ENCODE assay signal across 8 cellular contexts in the genomic region with DNA sequence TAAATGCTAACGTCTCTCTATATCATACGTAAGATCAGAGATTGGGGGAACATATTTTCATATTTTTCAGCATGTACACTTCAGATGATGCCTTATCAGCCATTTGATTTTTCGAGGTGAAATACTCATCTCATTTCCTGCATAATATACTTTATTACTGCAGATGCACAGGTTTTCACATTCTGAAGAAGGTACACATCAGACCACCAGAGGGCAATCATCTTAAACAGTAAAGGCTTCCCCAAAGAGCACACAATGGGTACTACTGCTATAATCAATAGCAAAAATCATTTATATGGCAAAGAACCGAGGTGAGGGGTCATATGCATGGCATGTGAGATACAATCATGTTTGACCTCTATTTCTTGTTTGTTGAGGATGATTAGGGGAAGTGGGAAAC.
DNase-seq lines count a peak whose midpoint lies in the region; ATAC-seq and TF ChIP-seq lines count a peak whose summit lies in the region.

No MANE protein-coding gene starts in this region.

- no peaks in the 10 kb centered on the region for H3K9me3 ChIP-seq in Panc1 (ENCODE audit: control insufficient read depth, insufficient read depth, low read depth, low read length)
- no peaks in the 10 kb centered on the region for H3K9me3 ChIP-seq in upper lobe of left lung

- H3K36me3 ChIP-seq in Panc1 (ENCODE audit: control insufficient read depth, insufficient read depth, low read length), result no peaks in the 10 kb centered on the region
- peaks cover 0 to 5% (median 1%) of the 10 kb centered on the region in 4 donors for H3K36me3 ChIP-seq in upper lobe of left lung

- POLR2A ChIA-PET in Panc1 (lab: Charles Lee), result no interaction called here

- no TSS peak for BruUV-seq in Panc1 (replicated peaks; lab: Mats Ljungman, UMichigan)

- no peak for TF ChIP-seq POLR2A in upper lobe of left lung (IDR thresholded peaks at IDR 0.05)

- no peak overlapping the region for H3K27ac ChIP-seq in Panc1 (ENCODE audit: low read length)
- H3K27ac ChIP-seq in upper lobe of left lung, result no peak overlapping the region

- no peaks in the 10 kb centered on the region for H3K4me1 ChIP-seq in Panc1 (ENCODE audit: control insufficient read depth, insufficient read depth, low read length)
- H3K4me1 ChIP-seq in upper lobe of left lung, result no peaks in the 10 kb centered on the region

- TF ChIP-seq EP300 in upper lobe of left lung (IDR thresholded peaks at IDR 0.05), result no peak

- in situ Hi-C loops in Panc1 (cut with HindIII; ENCODE audit: low pct_unique_long_range_greater_than_20kb, low sequenced_read_pairs), result no loop called here

- peak; percentile 51 for ATAC-seq in HG02852 (IDR thresholded peaks at IDR 0.05; ENCODE audit: unreplicated experiment)
- ATAC-seq in Panc1, result no peak
- peak in 1 of 2 donors; percentile 63 for ATAC-seq in upper lobe of left lung (ENCODE audit: low FRiP score in 2 of 2)

- CTCF ChIA-PET in Panc1 (lab: Charles Lee), result no interaction called here

- TF ChIP-seq CTCF in Panc1 (IDR thresholded peaks at IDR 0.05), result peak; percentile 63; the same call in 1 of the 2 replicates
- peak; percentile 51 for TF ChIP-seq CTCF in foreskin fibroblast (IDR thresholded peaks at IDR 0.05; ENCODE audit: low read depth, low read length)
- TF ChIP-seq CTCF in upper lobe of left lung (IDR thresholded peaks at IDR 0.05), result peak in 4 of 6 experiments; percentile 19 to 34 (median 30)

- intact Hi-C loops in Panc1 (cut with micrococcal nuclease; ENCODE audit: unreplicated experiment), result loop anchor here (10.0 kb wide), 1 partner anchor 350 kb away; no protein-coding TSS in a partner anchor

- H3K4me3 ChIP-seq in Panc1 (ENCODE audit: low read depth in 2 of 2, low read length in 2 of 2) (no peak overlapping the region), foreskin fibroblast (ENCODE audit: low read depth in 1 of 2, low read length in 2 of 2) (no peak overlapping the region), upper lobe of left lung (no peak overlapping the region)

- WGBS in upper lobe of left lung, 2 donors, result 57 to 59% methylated on average over 4 of the region's 4 CpGs

- H3K27me3 ChIP-seq in Panc1 (ENCODE audit: control insufficient read depth, insufficient read depth, low read length) (no peaks in the 10 kb centered on the region), upper lobe of left lung (no peaks in the 10 kb centered on the region)

- DNase-seq in NCI-H2081 (lab: John Stamatoyannopoulos, UW), result peak; percentile 39 to 60
- DNase-seq in NCI-H2081 treated with DMSO at 0.1 percent for 48 hours (lab: John Stamatoyannopoulos, UW), result no peak
- no peak for DNase-seq in Panc1 (ENCODE audit: low read depth, low spot score)
- DNase-seq in foreskin fibroblast, result peak; percentile 3 to 46
- no peak for DNase-seq in upper lobe of left lung
- no peak for DNase-seq in germinal center (ENCODE audit: low spot score)
- no peak for DNase-seq in A172 (ENCODE audit: low spot score)

Comparison
In these comparisons a context has a peak if more than half of its experiments do, and no peak if none do; other contexts are left out.
1. DNase-seq: peak in NCI-H2081 (2 of 2) and foreskin fibroblast (2 of 2); none in NCI-H2081 treated with DMSO at 0.1 percent for 48 hours (single experiment), Panc1 (single experiment), upper lobe of left lung (0 of 2), germinal center (single experiment) and A172 (single experiment).
2. Peak in every context shown above with its lines, with median percentiles within 50 percentile points of each other: CTCF ChIP-seq.